15 cellular contexts compared by ENCODE assay signal in genomic region chr3:52857108-52857507, GRCh38. TPM values are rescaled to one million over a fixed set of nuclear protein-coding genes. Genes with fewer than 3 reads are reported as not detected.
DNase-seq lines count a peak whose midpoint lies in the region; ATAC-seq and TF ChIP-seq lines count a peak whose summit lies in the region.
"Had no signal": no experiment of that assay in that cellular context is flagged by ENCODE, and none has a peak within 500 bp of the region (broad histone marks: within the 10 kb centered on the region; RNA-seq: fewer than 3 reads in every experiment).

No MANE protein-coding gene starts in this region.

- H3K4me1 Mint-ChIP-seq in T-helper 17 cell: peaks cover 27% of the 10 kb centered on the region

- TF ChIP-seq CTCF in left ventricle myocardium inferior (IDR thresholded peaks at IDR 0.05; ENCODE audit: borderline replicate concordance): no peak

- H3K4me3 Mint-ChIP-seq in T-helper 17 cell: no peak overlapping the region
- H3K4me3 Mint-ChIP-seq: CD4-positive, CD25-positive, alpha-beta regulatory T cell had no signal

- H3K36me3 ChIP-seq in left ventricle myocardium inferior: peaks cover 22% of the 10 kb centered on the region
- peaks cover 4% of the 10 kb centered on the region for H3K36me3 ChIP-seq in rectal smooth muscle tissue (ENCODE audit: control insufficient read depth, insufficient read depth, low read length)

- no peak for DNase-seq in left ventricle myocardium superior
- no peak for DNase-seq in left ventricle myocardium inferior
- no peak for DNase-seq in T-helper 17 cell
- DNase-seq in ureter (ENCODE audit: low spot score): no peak
- DNase-seq in NCI-H748 (lab: John Stamatoyannopoulos, UW; ENCODE audit: unreplicated experiment): no peak
- DNase-seq in NCI-H1417 (lab: John Stamatoyannopoulos, UW): no peak
- no peak for DNase-seq in DMS53 treated with DMSO at 0.1 percent for 48 hours (lab: John Stamatoyannopoulos, UW; ENCODE audit: unreplicated experiment)
- DNase-seq: 8988T; CD4-positive, CD25-positive, alpha-beta regulatory T cell; DND-41; GF-D8; GM23248 had no signal

- H3K27me3 ChIP-seq in left ventricle myocardium inferior (ENCODE audit: low read depth): no peaks in the 10 kb centered on the region
- H3K27me3 ChIP-seq in rectal smooth muscle tissue (ENCODE audit: control insufficient read depth, insufficient read depth, low read length): no peaks in the 10 kb centered on the region
- H3K27me3 ChIP-seq: BLaER1 treated with 17β-estradiol and CSF1 and Interleukin-3, amounts not matched to agents 10 nM and 100 nM had no signal

- ATAC-seq in left ventricle myocardium superior (peak; percentile 61), T-helper 17 cell (no peak)
- ATAC-seq: HCT116 had no signal

- intact Hi-C loops in left ventricle myocardium superior (cut with micrococcal nuclease) (no loop called here), left ventricle myocardium inferior (cut with micrococcal nuclease) (no loop called here)

- H3K4me3 ChIP-seq in left ventricle myocardium inferior (no peak overlapping the region), rectal smooth muscle tissue (ENCODE audit: low read length) (no peak overlapping the region)
- H3K4me3 ChIP-seq: BLaER1 treated with 17β-estradiol and CSF1 and Interleukin-3, amounts not matched to agents 10 nM and 100 nM; GM23248 had no signal

- H3K9me3 ChIP-seq in left ventricle myocardium inferior (replicated peaks): no peaks in the 10 kb centered on the region
- H3K9me3 ChIP-seq in T-helper 17 cell (ENCODE audit: control insufficient read depth, low read length, poor library complexity, severe bottlenecking): no peaks in the 10 kb centered on the region
- H3K9me3 ChIP-seq: BLaER1 treated with 17β-estradiol and CSF1 and Interleukin-3, amounts not matched to agents 10 nM and 100 nM had no signal

- H3K9ac ChIP-seq in rectal smooth muscle tissue (ENCODE audit: low read length): no peak overlapping the region
- H3K9ac ChIP-seq: BLaER1 treated with 17β-estradiol and CSF1 and Interleukin-3, amounts not matched to agents 10 nM and 100 nM; GM23248 had no signal

- H3K27me3 Mint-ChIP-seq in T-helper 17 cell: no peaks in the 10 kb centered on the region
- H3K27me3 Mint-ChIP-seq: CD4-positive, CD25-positive, alpha-beta regulatory T cell had no signal

- peaks cover 10% of the 10 kb centered on the region for H3K4me1 ChIP-seq in left ventricle myocardium inferior
- H3K4me1 ChIP-seq in rectal smooth muscle tissue (ENCODE audit: control insufficient read depth, insufficient read depth, low read length): no peaks in the 10 kb centered on the region
- H3K4me1 ChIP-seq: BLaER1 treated with 17β-estradiol and CSF1 and Interleukin-3, amounts not matched to agents 10 nM and 100 nM had no signal

- peak overlapping the region; percentile 37 for H3K27ac Mint-ChIP-seq in T-helper 17 cell

- peaks cover 7% of the 10 kb centered on the region for H3K36me3 Mint-ChIP-seq in T-helper 17 cell (ENCODE audit: low read depth)

- H3K27ac ChIP-seq in left ventricle myocardium inferior (replicated peaks): no peak overlapping the region
- H3K27ac ChIP-seq in rectal smooth muscle tissue (ENCODE audit: low read depth, low read length): peak overlapping the region; percentile 54
- H3K27ac ChIP-seq: BLaER1 treated with 17β-estradiol and CSF1 and Interleukin-3, amounts not matched to agents 10 nM and 100 nM; GM23248 had no signal

RNA-seq across cellular contexts. Expression of gene MUSTN1, which starts 22.3 kb away (rescaled TPM):
- total RNA-seq in left ventricle myocardium superior: 10.9 TPM
- 32.7 TPM for total RNA-seq in left ventricle myocardium inferior
- 10 to 100 TPM; 12.3 to 16.0 TPM for total RNA-seq in T-helper 17 cell
- 15.9 TPM for total RNA-seq in ureter
- total RNA-seq: GM23248 had no signal

RNA-seq across cellular contexts. Expression of gene ITIH4, which starts 26.6 kb away (rescaled TPM):
- total RNA-seq in left ventricle myocardium superior: 4.1 TPM
- total RNA-seq in left ventricle myocardium inferior: 5.0 TPM
- total RNA-seq in T-helper 17 cell: 10 to 100 TPM; 25.8 to 40.6 TPM
- 37.1 TPM for total RNA-seq in ureter

RNA-seq across cellular contexts. Expression of gene STIMATE, which starts 40.2 kb away (rescaled TPM):
- 9.0 TPM for total RNA-seq in left ventricle myocardium superior
- 6.3 TPM for total RNA-seq in left ventricle myocardium inferior
- 10 to 100 TPM; 41.1 to 42.6 TPM for total RNA-seq in T-helper 17 cell
- total RNA-seq in ureter: 35.7 TPM
